ENCODE assay signal across 18 cellular contexts in the genomic region with DNA sequence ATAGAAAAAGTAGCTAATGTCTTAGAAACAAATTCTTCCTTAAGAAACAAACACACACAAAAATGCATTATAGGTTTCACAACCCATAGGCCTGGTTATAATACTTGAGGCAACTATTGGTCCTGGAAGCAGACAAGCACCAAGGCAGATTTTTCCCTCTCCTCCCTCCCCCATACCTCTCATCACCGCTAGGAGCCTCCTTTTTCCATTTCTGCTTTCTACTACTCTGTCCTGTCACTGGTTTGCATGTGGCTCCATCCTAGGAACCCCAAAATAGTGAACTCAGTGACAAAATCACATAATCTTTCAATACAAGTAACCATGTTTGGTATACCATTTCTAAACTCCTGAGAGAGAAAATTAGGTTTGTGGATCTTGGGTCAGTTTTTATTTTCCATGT.
DNase-seq lines count a peak whose midpoint lies in the region; ATAC-seq and TF ChIP-seq lines count a peak whose summit lies in the region.
"Had no signal": no experiment of that assay in that cellular context is flagged by ENCODE, and none has a peak within 500 bp of the region (broad histone marks: within the 10 kb centered on the region; RNA-seq: fewer than 3 reads in every experiment).

No MANE protein-coding gene starts in this region.

- WGBS in upper lobe of left lung, 2 donors = 59 to 71% methylated on average over 1 of the region's 1 CpG

- H3K4me3 Mint-ChIP-seq in Caco-2 (ENCODE audit: unreplicated experiment) = no peak overlapping the region

- intact Hi-C loops in Caco-2 (cut with micrococcal nuclease; ENCODE audit: unreplicated experiment) = no loop called here
- intact Hi-C loops in OCI-LY7 (cut with micrococcal nuclease; ENCODE audit: unreplicated experiment) = no loop called here

- DNase-seq in Caco-2 (no peak), OCI-LY7 (ENCODE audit: low spot score) (no peak), epithelial cell of proximal tubule (ENCODE audit: low read depth) (no peak), upper lobe of left lung (no peak)
- no peak for DNase-seq in stimulated activated naive CD4-positive, alpha-beta T cell (lab: John Stamatoyannopoulos, UW)
- DNase-seq: NCI-H1048, NCI-H1436 treated with DMSO at 0.1 percent for 48 hours, NCI-H2029 treated with DMSO at 0.1 percent for 48 hours, NCI-H2171 treated with DMSO at 0.1 percent for 48 hours, NCI-H748 treated with DMSO at 0.1 percent for 48 hours, PC-9, T-helper 1 cell had no signal

- H4K20me1 ChIP-seq in OCI-LY7 (ENCODE audit: insufficient read depth, low read length) = no peaks in the 10 kb centered on the region

- no peak for TF ChIP-seq POLR2A in upper lobe of left lung (IDR thresholded peaks at IDR 0.05)

- no peak overlapping the region for H2AFZ ChIP-seq in OCI-LY7 (ENCODE audit: low read length)
- H2AFZ ChIP-seq: PC-9 had no signal

- no peaks in the 10 kb centered on the region for H3K9me2 ChIP-seq in OCI-LY7 (ENCODE audit: insufficient read depth, low read length)

- H3K36me3 Mint-ChIP-seq in Caco-2 (ENCODE audit: insufficient read depth, unreplicated experiment) = no peaks in the 10 kb centered on the region

- H3K4me1 ChIP-seq in Caco-2 (no peaks in the 10 kb centered on the region), OCI-LY7 (ENCODE audit: insufficient read depth, low read length, poor library complexity, severe bottlenecking) (no peaks in the 10 kb centered on the region), upper lobe of left lung (no peaks in the 10 kb centered on the region)
- H3K4me1 ChIP-seq: A549 had no signal

- no peaks in the 10 kb centered on the region for H3K79me2 ChIP-seq in OCI-LY7 (ENCODE audit: insufficient read depth, low read depth, low read length)

- H3K9me3 Mint-ChIP-seq in Caco-2 (ENCODE audit: unreplicated experiment) = no peaks in the 10 kb centered on the region

- no peaks in the 10 kb centered on the region for H3K27me3 ChIP-seq in Caco-2 (replicated peaks; ENCODE audit: control insufficient read depth, insufficient read depth, low read length)
- H3K27me3 ChIP-seq in upper lobe of left lung = no peaks in the 10 kb centered on the region

- H3K27ac Mint-ChIP-seq in Caco-2 (ENCODE audit: unreplicated experiment) = no peak overlapping the region

- H3K9me3 ChIP-seq in Caco-2 = no peaks in the 10 kb centered on the region
- H3K9me3 ChIP-seq in OCI-LY7 (ENCODE audit: low read length) = no peaks in the 10 kb centered on the region
- H3K9me3 ChIP-seq in upper lobe of left lung = no peaks in the 10 kb centered on the region
- H3K9me3 ChIP-seq: A549 had no signal

- H3K4me2 ChIP-seq in OCI-LY7 (ENCODE audit: low read length) = no peak overlapping the region
- H3K4me2 ChIP-seq: A549, PC-9 had no signal

- TF ChIP-seq CTCF in Caco-2 (IDR thresholded peaks at IDR 0.05; ENCODE audit: insufficient read depth in 1 of 2, low read depth in 1 of 2, low read length in 1 of 2, severe bottlenecking in 1 of 2, unreplicated experiment in 1 of 2) (peak; percentile 18 to 21), GM12875 (IDR thresholded peaks at IDR 0.05; ENCODE audit: borderline replicate concordance, insufficient read depth, low read depth, low read length) (0 out of 2 replicates have a peak, but pooled peaks have one; percentile 5), OCI-LY7 (conservative IDR thresholded peaks at IDR 0.05; ENCODE audit: low read length) (0 out of 2 replicates have a peak, but pooled peaks have one; percentile 24), epithelial cell of proximal tubule (conservative IDR thresholded peaks at IDR 0.05; ENCODE audit: low read depth, low read length) (peak; percentile 23), upper lobe of left lung (IDR thresholded peaks at IDR 0.05) (no peak)

- TF ChIP-seq EP300 in upper lobe of left lung (IDR thresholded peaks at IDR 0.05) = no peak

- POLR2A ChIA-PET in Caco-2 (lab: Charles Lee) = no interaction called here
- POLR2A ChIA-PET in OCI-LY7 (lab: Charles Lee) = interaction anchor here (0.7 kb wide), 1 partner anchor 1110 kb away, joined by 3 read pairs; no protein-coding TSS in a partner anchor

- no peak overlapping the region for H3K27ac ChIP-seq in OCI-LY7 (ENCODE audit: low read depth, low read length, poor library complexity, severe bottlenecking)
- no peak overlapping the region for H3K27ac ChIP-seq in upper lobe of left lung
- H3K27ac ChIP-seq: A549, C4-2B, PC-9, SK-N-MC had no signal

- ATAC-seq in GM18502 (IDR thresholded peaks at IDR 0.05; ENCODE audit: poor library complexity, unreplicated experiment) = no peak
- no peak for ATAC-seq in upper lobe of left lung (ENCODE audit: low FRiP score in 2 of 2)
- ATAC-seq in GM21447 (IDR thresholded peaks at IDR 0.05; ENCODE audit: unreplicated experiment) = no peak
- ATAC-seq: A549 had no signal

- H3K36me3 ChIP-seq in Caco-2 (ENCODE audit: control insufficient read depth, insufficient read depth, low read length) (no peaks in the 10 kb centered on the region), OCI-LY7 (ENCODE audit: insufficient read depth, low read length) (no peaks in the 10 kb centered on the region), upper lobe of left lung (no peaks in the 10 kb centered on the region)

- H3K4me1 Mint-ChIP-seq in Caco-2 (ENCODE audit: low read depth, unreplicated experiment) = no peaks in the 10 kb centered on the region

- CTCF ChIA-PET in Caco-2 (lab: Charles Lee) (no interaction called here), OCI-LY7 (lab: Charles Lee; ENCODE audit: unreplicated experiment) (no interaction called here)

- BruUV-seq in Caco-2 (replicated peaks; lab: Mats Ljungman, UMichigan) (no TSS peak), OCI-LY7 (replicated peaks; lab: Mats Ljungman, UMichigan) (no TSS peak)

- H3K27me3 Mint-ChIP-seq in Caco-2 (ENCODE audit: insufficient read depth, unreplicated experiment) = no peaks in the 10 kb centered on the region

- H3K4me3 ChIP-seq in Caco-2 (ENCODE audit: low read depth, low read length) = no peak overlapping the region
- no peak overlapping the region for H3K4me3 ChIP-seq in GM12875 (ENCODE audit: low read depth, low read length)
- no peak overlapping the region for H3K4me3 ChIP-seq in OCI-LY7 (ENCODE audit: low read depth, low read length, poor library complexity, severe bottlenecking)
- H3K4me3 ChIP-seq in epithelial cell of proximal tubule (ENCODE audit: low read depth, low read length) = no peak overlapping the region
- H3K4me3 ChIP-seq in upper lobe of left lung = no peak overlapping the region
- H3K4me3 ChIP-seq: A549, PC-9, SK-N-MC had no signal

Comparison
In these comparisons a context has a peak if more than half of its experiments do, and no peak if none do; other contexts are left out.
1. CTCF ChIP-seq: peak in Caco-2 (2 of 2), GM12875 (single experiment), OCI-LY7 (single experiment) and epithelial cell of proximal tubule (single experiment); none in upper lobe of left lung (0 of 6).